In genomic region chr11:65304613-65305012, GRCh38 we compare ENCODE assay signal across 20 cellular contexts. TPM values are rescaled to one million over a fixed set of nuclear protein-coding genes. Genes with fewer than 3 reads are reported as not detected.
A peak's percentile ranks its signal among the peaks of the same experiment; 100 is the strongest.
DNase-seq lines count a peak whose midpoint lies in the region; ATAC-seq and TF ChIP-seq lines count a peak whose summit lies in the region.
"Had no signal": no experiment of that assay in that cellular context is flagged by ENCODE, and none has a peak within 500 bp of the region (broad histone marks: within the 10 kb centered on the region; RNA-seq: fewer than 3 reads in every experiment).

No MANE protein-coding gene starts in this region.

- no peak for TF ChIP-seq POLR2A in sigmoid colon (IDR thresholded peaks at IDR 0.05)

- H2AFZ ChIP-seq in fibroblast of lung (ENCODE audit: low read length), result no peak overlapping the region

- POLR2A ChIA-PET in AG04450 (lab: Yijun Ruan, JAX) (interaction anchor here (1.2 to 1.5 kb wide), 2 partner anchors 12 to 29 kb away, joined by 3 to 5 read pairs; no protein-coding TSS in a partner anchor), RWPE1 (lab: Yijun Ruan, JAX; ENCODE audit: low non-redundant PET) (no interaction called here)

- no peak for DNase-seq in AG04450 (ENCODE audit: low read depth, low spot score)
- no peak for DNase-seq in RWPE1 (ENCODE audit: low spot score)
- no peak for DNase-seq in fibroblast of lung (ENCODE audit: low read depth in 2 of 2)
- no peak for DNase-seq in sigmoid colon
- DNase-seq in activated CD4-positive, alpha-beta T cell treated with anti-CD3 and anti-CD28 coated beads, Interleukin-2, amount 50 U/mL, for 48 hours, result no peak
- no peak for DNase-seq in COR-L47 (lab: John Stamatoyannopoulos, UW)
- DNase-seq in DMS153 treated with DMSO at 0.1 percent for 48 hours (lab: John Stamatoyannopoulos, UW; ENCODE audit: unreplicated experiment), result no peak
- DNase-seq: AML-193; CD4-positive, CD25-positive, alpha-beta regulatory T cell; DND-41; GDM1; HFFc6; Karpas-422; MM.1S; NCI-H1105; NCI-H1694 treated with DMSO at 0.1 percent for 48 hours; NCI-H345; NCI-H526 treated with DMSO at 0.1 percent for 48 hours; RPMI8226 had no signal

- no peaks in the 10 kb centered on the region for H4K20me1 ChIP-seq in fibroblast of lung (ENCODE audit: control insufficient read depth, extremely low read depth, insufficient read depth, low read length)

- ATAC-seq in HG03045 (IDR thresholded peaks at IDR 0.05; ENCODE audit: unreplicated experiment), result no peak

- H3K36me3 ChIP-seq in fibroblast of lung (ENCODE audit: control insufficient read depth, insufficient read depth, low read length), result peaks cover 8% of the 10 kb centered on the region
- no peaks in the 10 kb centered on the region for H3K36me3 ChIP-seq in sigmoid colon

- no peaks in the 10 kb centered on the region for H3K79me2 ChIP-seq in fibroblast of lung (ENCODE audit: control insufficient read depth, insufficient read depth, low read length)

- CTCF ChIA-PET in AG04450 (lab: Charles Lee) (interaction anchor here (1.5 to 3.3 kb wide), 2 partner anchors 11 to 25 kb away, joined by 5 to 12 read pairs; no protein-coding TSS in a partner anchor), RWPE1 (lab: Yijun Ruan, JAX) (interaction anchor here (0.6 kb wide), 1 partner anchor 101 kb away, joined by 3 read pairs; no protein-coding TSS in a partner anchor)

- no peak for TF ChIP-seq EP300 in sigmoid colon (IDR thresholded peaks at IDR 0.05)

- peaks cover 39% of the 10 kb centered on the region for H3K4me1 ChIP-seq in fibroblast of lung (ENCODE audit: control insufficient read depth, extremely low read depth, insufficient read depth, low read length)
- peaks cover 0 to 67% (median 65%) of the 10 kb centered on the region in 4 donors for H3K4me1 ChIP-seq in sigmoid colon

- H3K9me3 ChIP-seq in AG04450 (ENCODE audit: control insufficient read depth, insufficient read depth, low read length) (no peaks in the 10 kb centered on the region; the same call in 1 of the 2 replicates), fibroblast of lung (ENCODE audit: control insufficient read depth, insufficient read depth, low read depth, low read length) (no peaks in the 10 kb centered on the region), sigmoid colon (no peaks in the 10 kb centered on the region)

- no peak overlapping the region for H3K9ac ChIP-seq in fibroblast of lung (ENCODE audit: insufficient read depth, low read length)

- intact Hi-C loops in sigmoid colon (cut with DNase I), result no loop called here

- no peak overlapping the region for H3K4me3 ChIP-seq in AG04450 (ENCODE audit: low read depth, low read length)
- no peak overlapping the region for H3K4me3 ChIP-seq in fibroblast of lung (replicated peaks in 1 of 4; ENCODE audit: control extremely low read depth in 1 of 4, insufficient read depth in 1 of 4, low read depth in 3 of 4, low read length in 4 of 4)
- no peak overlapping the region for H3K4me3 ChIP-seq in sigmoid colon

- H3K27me3 ChIP-seq in AG04450 (ENCODE audit: control insufficient read depth, insufficient read depth, low read length) (no peaks in the 10 kb centered on the region), fibroblast of lung (ENCODE audit: control insufficient read depth, insufficient read depth, low read length) (no peaks in the 10 kb centered on the region), sigmoid colon (no peaks in the 10 kb centered on the region)

- H3K27ac ChIP-seq in AG04450 (ENCODE audit: low read depth, low read length), result peak overlapping the region; percentile 70
- H3K27ac ChIP-seq in RWPE1, result peak overlapping the region; percentile 67
- H3K27ac ChIP-seq in fibroblast of lung (ENCODE audit: insufficient read depth, low read length), result peak overlapping the region; percentile 29
- H3K27ac ChIP-seq in sigmoid colon, result peak overlapping the region in 3 of 4 donors; percentile 71 to 85 (median 83)

- WGBS in sigmoid colon, 2 donors, result 93 to 94% methylated on average over 7 of the region's 7 CpGs

- no peak overlapping the region for H3K4me2 ChIP-seq in fibroblast of lung (ENCODE audit: extremely low read depth, insufficient read depth, low read length)

- TF ChIP-seq CTCF in AG04450 (IDR thresholded peaks at IDR 0.05; ENCODE audit: low read depth, low read length) (no peak), RWPE1 (conservative IDR thresholded peaks at IDR 0.05; ENCODE audit: low read depth) (no peak), fibroblast of lung (conservative IDR thresholded peaks at IDR 0.05 in 1 of 2, IDR thresholded peaks at IDR 0.05 in 1 of 2; ENCODE audit: low read depth in 1 of 2, low read length in 2 of 2) (no peak), sigmoid colon (IDR thresholded peaks at IDR 0.05) (no peak)

RNA-seq across cellular contexts. Expression of gene CDC42EP2, which starts 10.1 kb away (rescaled TPM):
- 14.3 and 21.1 TPM in 2 replicates for polyA plus RNA-seq in AG04450 (2011; rRNA removed)
- 26.3 and 36.9 TPM in 2 replicates for polyA minus RNA-seq in AG04450 (2011; rRNA and poly(A)+ RNA removed)
- total RNA-seq in fibroblast of lung, result 12.3 and 25.6 TPM in 2 replicates
- polyA plus RNA-seq in fibroblast of lung, result 31.7 and 48.4 TPM in 2 replicates
- 56.1 and 78.8 TPM in 2 replicates for polyA plus RNA-seq in fibroblast of lung (2012)
- 164 and 172 TPM in 2 replicates for polyA minus RNA-seq in fibroblast of lung (ENCODE audit: low replicate concordance)
- total RNA-seq in sigmoid colon, result 10 to 100 TPM; 11.0 to 29.1 (median 16.5) TPM
- polyA plus RNA-seq in sigmoid colon, result 10 to 100 TPM in 2 of 3 donors, 1 to 10 TPM in 1; 8.8 to 15.0 (median 11.4) TPM
- polyA plus RNA-seq: CD4-positive, CD25-positive, alpha-beta regulatory T cell had no signal

RNA-seq across cellular contexts. Expression of gene DPF2, which starts 29.0 kb away (rescaled TPM):
- polyA plus RNA-seq in AG04450 (2011; rRNA removed) (43.7 and 52.0 TPM in 2 replicates), fibroblast of lung (55.1 and 76.4 TPM in 2 replicates), sigmoid colon (10 to 100 TPM; 13.8 to 25.4 (median 14.1) TPM)
- polyA minus RNA-seq in AG04450 (2011; rRNA and poly(A)+ RNA removed), result 49.2 and 58.5 TPM in 2 replicates
- total RNA-seq in fibroblast of lung (37.5 and 42.9 TPM in 2 replicates), sigmoid colon (10 to 100 TPM; 28.5 to 51.2 (median 40.5) TPM)
- 38.3 and 46.3 TPM in 2 replicates for polyA plus RNA-seq in fibroblast of lung (2012)
- 95.3 and 148 TPM in 2 replicates for polyA minus RNA-seq in fibroblast of lung (ENCODE audit: low replicate concordance)

RNA-seq across cellular contexts. Expression of gene POLA2, which starts 42.9 kb away (rescaled TPM):
- polyA plus RNA-seq in AG04450 (2011; rRNA removed) (10.4 and 14.1 TPM in 2 replicates), fibroblast of lung (9.8 and 33.6 TPM in 2 replicates), sigmoid colon (10 to 100 TPM in 1 of 3 donors, 1 to 10 TPM in 2; 4.6 to 13.4 (median 5.4) TPM)
- polyA minus RNA-seq in AG04450 (2011; rRNA and poly(A)+ RNA removed), result 8.3 and 13.0 TPM in 2 replicates
- total RNA-seq in fibroblast of lung (1.0 and 2.8 TPM in 2 replicates), sigmoid colon (1 to 10 TPM; 3.6 to 8.8 (median 4.8) TPM)
- polyA plus RNA-seq in fibroblast of lung (2012), result 6.7 and 20.1 TPM in 2 replicates
- 14.6 and 53.5 TPM in 2 replicates for polyA minus RNA-seq in fibroblast of lung (ENCODE audit: low replicate concordance)

RNA-seq across cellular contexts. Expression of gene TIGD3, which starts 49.9 kb away (rescaled TPM):
- 0.07 and 0.11 TPM in 2 replicates for polyA plus RNA-seq in AG04450 (2011; rRNA removed)
- not detected in 2 replicates for polyA minus RNA-seq in AG04450 (2011; rRNA and poly(A)+ RNA removed)
- under 0.01 and 0.17 TPM in 2 replicates for total RNA-seq in fibroblast of lung
- polyA plus RNA-seq in fibroblast of lung, result 0.03 TPM in 1 of 2 replicates, not detected in the other
- polyA plus RNA-seq in fibroblast of lung (2012), result 0.07 and 0.08 TPM in 2 replicates
- not detected in 2 replicates for polyA minus RNA-seq in fibroblast of lung (ENCODE audit: low replicate concordance)
- under 1 TPM in 3 of 4 donors, not detected in 1; 0.14 to 0.36 (median 0.33) TPM for total RNA-seq in sigmoid colon
- under 1 TPM in 2 of 3 donors, not detected in 1; 0.69 to 0.96 TPM for polyA plus RNA-seq in sigmoid colon

Comparison
In these comparisons a context has a peak if more than half of its experiments do, and no peak if none do; other contexts are left out.
1. H3K27ac ChIP-seq: peak in every context shown above with its lines; median percentile 83 in sigmoid colon; 70 in AG04450; 67 in RWPE1; 29 in fibroblast of lung.